In the genomic region with DNA sequence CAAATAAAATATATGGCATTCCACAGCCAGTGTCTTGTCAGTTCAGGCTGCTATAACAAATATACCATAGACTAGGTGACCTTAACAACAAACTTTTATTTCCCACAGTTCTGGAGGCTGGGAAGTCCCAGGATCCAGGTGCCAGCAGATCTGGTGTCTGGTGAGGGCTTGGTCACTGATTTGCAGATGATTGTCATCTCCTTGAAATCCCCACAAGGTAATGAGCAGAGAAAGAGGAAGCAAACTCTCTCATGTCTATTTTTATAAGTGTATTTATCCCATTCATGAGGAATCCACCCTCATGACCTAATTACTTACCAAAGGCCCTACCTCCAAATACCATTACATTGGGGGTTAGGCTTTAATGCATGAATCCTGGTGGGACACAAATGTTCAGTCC, we compare ENCODE assay signal across 23 cellular contexts.
"Had no signal": no experiment of that assay in that cellular context is flagged by ENCODE, and none has a peak within 500 bp of the region (broad histone marks: within the 10 kb centered on the region; RNA-seq: fewer than 3 reads in every experiment).

No MANE protein-coding gene starts in this region.

- DNase-seq: activated CD4-positive, alpha-beta T cell treated with anti-CD3 and anti-CD28 coated beads, Interleukin-2, amount 10 ng/mL, durations not matched to agents 24 days and 14 days; activated CD8-positive, alpha-beta memory T cell treated with anti-CD3 and anti-CD28 coated beads, Interleukin-2, amount 10 ng/mL, durations not matched to agents 7 days and 5 days; activated CD8-positive, alpha-beta T cell treated with anti-CD3 and anti-CD28 coated beads for 36 hours; activated effector memory CD4-positive, alpha-beta T cell treated with anti-CD3 and anti-CD28 coated beads, Interleukin-2, amount 50 U/mL, for 16 hours; activated T-cell treated with anti-CD3 and anti-CD28 coated beads for 4 hours; anterior cingulate cortex; body of pancreas; cortex of kidney; endodermal cell; head of caudate nucleus; hypothalamus; left ventricle myocardium superior; mammary epithelial cell; natural killer cell; ovary; stimulated activated CD4-positive, alpha-beta T cell treated with anti-CD3 and anti-CD28 coated beads, Interleukin-4, amount 100 ng/mL, for 1 hour; stimulated activated naive CD4-positive, alpha-beta T cell; upper lobe of left lung had no signal

- H3K36me3 ChIP-seq: cardiac muscle cell, gastroesophageal sphincter, ovary, prostate gland, thoracic aorta, upper lobe of left lung had no signal

- H3K4me1 ChIP-seq: body of pancreas, gastroesophageal sphincter, prostate gland, upper lobe of left lung had no signal

- H3K9me3 ChIP-seq: body of pancreas, ovary, prostate gland, thoracic aorta, upper lobe of left lung had no signal

- H3K4me3 ChIP-seq: body of pancreas, cardiac muscle cell, gastroesophageal sphincter, ovary, prostate gland, thoracic aorta had no signal

- ATAC-seq: activated CD4-positive, CD25-positive, alpha-beta regulatory T cell treated with anti-CD3 and anti-CD28 coated beads, Interleukin-2, amount 50 U/mL, for 24 hours; activated CD8-positive, alpha-beta memory T cell treated with anti-CD3 and anti-CD28 coated beads, Interleukin-2, amount 10 ng/mL, durations not matched to agents 7 days and 5 days; activated CD8-positive, alpha-beta T cell treated with anti-CD3 and anti-CD28 coated beads for 36 hours; body of pancreas; gastroesophageal sphincter; left ventricle myocardium superior; natural killer cell had no signal

- H3K27ac ChIP-seq: body of pancreas, cardiac muscle cell, gastroesophageal sphincter, ovary, prostate gland, thoracic aorta, upper lobe of left lung had no signal

- H3K27me3 ChIP-seq: body of pancreas, cardiac muscle cell, gastroesophageal sphincter, ovary, upper lobe of left lung had no signal
